13 cellular contexts compared by ENCODE assay signal in genomic region chr3:175338775-175339535, GRCh38.
DNase-seq lines count a peak whose midpoint lies in the region; FAIRE-seq and TF ChIP-seq lines count a peak whose summit lies in the region.
"Had no signal": no experiment of that assay in that cellular context is flagged by ENCODE, and none has a peak within 500 bp of the region (broad histone marks: within the 10 kb centered on the region; RNA-seq: fewer than 3 reads in every experiment).

No MANE protein-coding gene starts in this region.

- peak overlapping the region in 1 of 2 experiments; percentile 62 for H3K18ac ChIP-seq in mesenchymal stem cell (ENCODE audit: low read depth in 1 of 2, low read length in 2 of 2)

- 70% methylated on average over 6 of the region's 7 CpGs for WGBS in mesenchymal stem cell

- intact Hi-C loops in MCF 10A (cut with micrococcal nuclease) (no loop called here), kidney (cut with DNase I) (no loop called here)

- DNase-seq in AG04450 (ENCODE audit: low read depth, low spot score) (peak; percentile 15), HT-29 (ENCODE audit: low spot score) (peak; percentile 81), MCF 10A (ENCODE audit: unreplicated experiment) (peak; percentile 81), mesenchymal stem cell (peak; percentile 76), pons (ENCODE audit: low spot score) (no peak), kidney (no peak), H7 (no peak)
- no peak for DNase-seq in activated CD8-positive, alpha-beta memory T cell treated with anti-CD3 and anti-CD28 coated beads, Interleukin-2, amount 50 U/mL, for 48 hours
- DNase-seq: activated effector memory CD4-positive, alpha-beta T cell treated with Interleukin-2 at 50 U/mL for 16 hours; DMS79; glutamatergic neuron; retina; testis had no signal

- H3K9ac ChIP-seq in mesenchymal stem cell (ENCODE audit: low read length), result peak overlapping the region; percentile 59
- no peak overlapping the region for H3K9ac ChIP-seq in kidney (ENCODE audit: low read length in 2 of 2)

- H3K79me1 ChIP-seq in mesenchymal stem cell (replicated peaks; ENCODE audit: low read length, poor library complexity, severe bottlenecking), result no peaks in the 10 kb centered on the region

- H3K4me1 ChIP-seq in mesenchymal stem cell (ENCODE audit: control insufficient read depth, insufficient read depth, low read depth, low read length) (peaks cover 3% of the 10 kb centered on the region), kidney (ENCODE audit: control insufficient read depth in 1 of 2, insufficient read depth in 1 of 2, low read depth in 1 of 2, low read length in 2 of 2) (no peaks in the 10 kb centered on the region)
- H3K4me1 ChIP-seq: testis had no signal

- H3K9me3 ChIP-seq in AG04450 (ENCODE audit: control insufficient read depth, insufficient read depth, low read length), result no peaks in the 10 kb centered on the region
- no peaks in the 10 kb centered on the region for H3K9me3 ChIP-seq in mesenchymal stem cell (ENCODE audit: control insufficient read depth, low read length)
- no peaks in the 10 kb centered on the region for H3K9me3 ChIP-seq in kidney (ENCODE audit: control insufficient read depth in 1 of 2, low read length in 2 of 2)
- H3K9me3 ChIP-seq: testis had no signal

- H2BK5ac ChIP-seq in mesenchymal stem cell (ENCODE audit: low read depth, low read length, poor library complexity, severe bottlenecking), result no peak overlapping the region

- H3K4me2 ChIP-seq in mesenchymal stem cell (ENCODE audit: low read length, poor library complexity, severe bottlenecking), result no peak overlapping the region

- no peak overlapping the region for H2AFZ ChIP-seq in mesenchymal stem cell (ENCODE audit: low read depth, low read length)

- CTCF ChIA-PET in AG04450 (lab: Charles Lee), result no interaction called here
- CTCF ChIA-PET in MCF 10A (lab: Yijun Ruan, JAX), result no interaction called here

- H3K14ac ChIP-seq in mesenchymal stem cell (ENCODE audit: low read length in 2 of 2), result no peak overlapping the region

- no TSS peak for BruUV-seq in MCF 10A (replicated peaks; lab: Mats Ljungman, UMichigan)

- H3K4me1 Mint-ChIP-seq in MCF 10A (ENCODE audit: insufficient read depth, unreplicated experiment), result peaks cover 12% of the 10 kb centered on the region

- peak overlapping the region; percentile 50 for H4K91ac ChIP-seq in mesenchymal stem cell (ENCODE audit: low read length)

- no peaks in the 10 kb centered on the region for H3K9me3 Mint-ChIP-seq in MCF 10A (ENCODE audit: unreplicated experiment)

- H2BK120ac ChIP-seq in mesenchymal stem cell (ENCODE audit: low read depth, low read length), result no peak overlapping the region

- no peak overlapping the region for H3K27ac ChIP-seq in AG04450 (ENCODE audit: low read depth, low read length)
- H3K27ac ChIP-seq in mesenchymal stem cell (ENCODE audit: low read length, poor library complexity, severe bottlenecking), result no peak overlapping the region
- H3K27ac ChIP-seq in kidney (ENCODE audit: low read depth in 2 of 2, low read length in 2 of 2), result no peak overlapping the region
- H3K27ac ChIP-seq: testis had no signal

- TF ChIP-seq CTCF in AG04450 (IDR thresholded peaks at IDR 0.05; ENCODE audit: low read depth, low read length), result no peak
- TF ChIP-seq CTCF in MCF 10A (IDR thresholded peaks at IDR 0.05; ENCODE audit: unreplicated experiment), result no peak
- no peak for TF ChIP-seq CTCF in kidney (IDR thresholded peaks at IDR 0.05; ENCODE audit: borderline replicate concordance, extremely low read depth, insufficient read depth)

- no peak overlapping the region for H2BK15ac ChIP-seq in mesenchymal stem cell (ENCODE audit: low read depth, poor library complexity, severe bottlenecking)

- H3K27me3 ChIP-seq in AG04450 (ENCODE audit: control insufficient read depth, insufficient read depth, low read length) (no peaks in the 10 kb centered on the region), mesenchymal stem cell (ENCODE audit: control insufficient read depth in 1 of 2, insufficient read depth in 1 of 2, low read length in 2 of 2) (no peaks in the 10 kb centered on the region), H7 (ENCODE audit: control insufficient read depth, insufficient read depth, low read length) (no peaks in the 10 kb centered on the region)
- H3K27me3 ChIP-seq: testis had no signal

- no peak for FAIRE-seq in kidney (lab: Jason Lieb, UNC)

- H2AK5ac ChIP-seq in mesenchymal stem cell (ENCODE audit: low read length, severe bottlenecking), result no peak overlapping the region

- POLR2A ChIA-PET in AG04450 (lab: Yijun Ruan, JAX) (no interaction called here), MCF 10A (lab: Yijun Ruan, JAX) (interaction anchor here (0.6 kb wide), 1 partner anchor 176 kb away, joined by 3 read pairs; no protein-coding TSS in a partner anchor)

- H3K27ac Mint-ChIP-seq in MCF 10A (ENCODE audit: low read depth, unreplicated experiment), result no peak overlapping the region

- peak overlapping the region; percentile 5 for H3K4me3 Mint-ChIP-seq in MCF 10A (ENCODE audit: unreplicated experiment)

- peak overlapping the region; percentile 72 for H4K8ac ChIP-seq in mesenchymal stem cell (ENCODE audit: low read length)

- H3K27me3 Mint-ChIP-seq in MCF 10A (ENCODE audit: insufficient read depth, unreplicated experiment), result no peaks in the 10 kb centered on the region

- H3K23ac ChIP-seq in mesenchymal stem cell (ENCODE audit: low read length in 2 of 2), result no peak overlapping the region

- no peak overlapping the region for H3K4me3 ChIP-seq in AG04450 (ENCODE audit: low read depth, low read length)
- H3K4me3 ChIP-seq in mesenchymal stem cell (ENCODE audit: insufficient read depth in 1 of 2, low read depth in 1 of 2, low read length in 2 of 2), result peak overlapping the region in 1 of 2 experiments; percentile 69
- H3K4me3 ChIP-seq in kidney (ENCODE audit: low read length in 2 of 2), result no peak overlapping the region
- H3K4me3 ChIP-seq in H7 (ENCODE audit: insufficient read depth, low read depth, low read length), result no peak overlapping the region
- H3K4me3 ChIP-seq: testis had no signal

- no peak overlapping the region for H3K4ac ChIP-seq in mesenchymal stem cell (ENCODE audit: low read depth in 1 of 2, low read length in 2 of 2)

- peak overlapping the region; percentile 54 to 57 for H2BK12ac ChIP-seq in mesenchymal stem cell (ENCODE audit: low read length in 2 of 2)

- no peaks in the 10 kb centered on the region for H3K36me3 ChIP-seq in mesenchymal stem cell (ENCODE audit: control insufficient read depth in 1 of 2, insufficient read depth in 2 of 2, low read depth in 1 of 2, low read length in 2 of 2)
- H3K36me3 ChIP-seq in kidney (ENCODE audit: control insufficient read depth in 1 of 2, insufficient read depth in 2 of 2, low read length in 2 of 2), result no peaks in the 10 kb centered on the region
- H3K36me3 ChIP-seq in H7 (replicated peaks; ENCODE audit: control insufficient read depth, insufficient read depth, low read length), result no peaks in the 10 kb centered on the region

- no peaks in the 10 kb centered on the region for H3K36me3 Mint-ChIP-seq in MCF 10A (ENCODE audit: insufficient read depth, unreplicated experiment)

Comparison
In these comparisons a context has a peak if more than half of its experiments do, and no peak if none do; other contexts are left out.
1. DNase-seq: peak in AG04450 (single experiment), HT-29 (single experiment), MCF 10A (single experiment) and mesenchymal stem cell (single experiment); none in activated CD8-positive, alpha-beta memory T cell treated with anti-CD3 and anti-CD28 coated beads, Interleukin-2, amount 50 U/mL, for 48 hours (single experiment), pons (single experiment), kidney (single experiment) and H7 (single experiment).